In the genomic region with DNA sequence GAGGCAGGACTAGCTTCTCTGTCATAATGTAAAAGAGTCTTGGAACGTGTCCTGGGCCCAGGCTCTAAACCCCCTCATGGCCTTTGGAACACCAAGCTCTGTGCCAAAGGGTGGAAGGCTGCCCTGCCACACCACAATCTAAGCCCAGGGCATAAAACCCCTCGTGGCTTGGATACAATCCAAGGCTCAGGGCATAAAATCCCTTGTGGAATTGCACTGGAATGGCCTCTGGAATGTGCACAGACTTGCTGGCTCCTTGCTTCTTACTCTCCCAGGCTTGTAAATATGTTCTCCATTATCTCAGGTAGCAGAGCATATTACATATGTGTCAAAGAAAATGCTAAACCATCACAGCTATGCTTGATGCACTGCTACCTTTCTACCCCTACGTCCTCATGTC, we compare ENCODE assay signal across 6 cellular contexts.
DNase-seq lines count a peak whose midpoint lies in the region; ATAC-seq and TF ChIP-seq lines count a peak whose summit lies in the region.
"Not testable (repeated sequence)": the region's sequence is repeated elsewhere in the genome, so short reads cannot be mapped to it uniquely, and the experiment has no call there.

No MANE protein-coding gene starts in this region.

- ATAC-seq in Panc1 (0 out of 2 replicates have a peak, but pooled peaks have one; percentile 30), foreskin keratinocyte (peak; percentile 29)

- H3K9me3 ChIP-seq in Panc1 (ENCODE audit: control insufficient read depth, insufficient read depth, low read depth, low read length): not testable (repeated sequence)

- H3K27ac ChIP-seq in Panc1 (ENCODE audit: low read length); foreskin keratinocyte: not testable (repeated sequence)

- intact Hi-C loops in Panc1 (cut with micrococcal nuclease; ENCODE audit: unreplicated experiment): not testable (repeated sequence)

- BruUV-seq in Panc1 (replicated peaks; lab: Mats Ljungman, UMichigan): not testable (repeated sequence)

- not testable (repeated sequence) for TF ChIP-seq CTCF in Panc1 (IDR thresholded peaks at IDR 0.05); foreskin keratinocyte (conservative IDR thresholded peaks at IDR 0.05)

- not testable (repeated sequence) for H3K27me3 ChIP-seq in Panc1 (ENCODE audit: control insufficient read depth, insufficient read depth, low read length); foreskin keratinocyte

- H3K4me1 ChIP-seq in Panc1 (ENCODE audit: control insufficient read depth, insufficient read depth, low read length); foreskin keratinocyte: not testable (repeated sequence)

- CTCF ChIA-PET in Panc1 (lab: Charles Lee): not testable (repeated sequence)

- peak; percentile 77 for DNase-seq in DMS153 treated with DMSO at 0.1 percent for 48 hours (lab: John Stamatoyannopoulos, UW; ENCODE audit: unreplicated experiment)
- peak; percentile 8 for DNase-seq in ELF-1 (ENCODE audit: low read depth, low spot score)
- peak; percentile 66 for DNase-seq in NCI-H2029 treated with DMSO at 0.1 percent for 48 hours (lab: John Stamatoyannopoulos, UW)
- not testable (repeated sequence) for DNase-seq in Panc1 (ENCODE audit: low read depth, low spot score); foreskin keratinocyte
- peak; percentile 76 for DNase-seq in astrocyte of the hippocampus (ENCODE audit: low read depth, low spot score)

- in situ Hi-C loops in Panc1 (cut with HindIII; ENCODE audit: low pct_unique_long_range_greater_than_20kb, low sequenced_read_pairs): not testable (repeated sequence)

- POLR2A ChIA-PET in Panc1 (lab: Charles Lee): not testable (repeated sequence)

- not testable (repeated sequence) for H3K4me3 ChIP-seq in Panc1 (ENCODE audit: low read depth in 2 of 2, low read length in 2 of 2)

- H3K36me3 ChIP-seq in Panc1 (ENCODE audit: control insufficient read depth, insufficient read depth, low read length): not testable (repeated sequence)
